In the genomic region with DNA sequence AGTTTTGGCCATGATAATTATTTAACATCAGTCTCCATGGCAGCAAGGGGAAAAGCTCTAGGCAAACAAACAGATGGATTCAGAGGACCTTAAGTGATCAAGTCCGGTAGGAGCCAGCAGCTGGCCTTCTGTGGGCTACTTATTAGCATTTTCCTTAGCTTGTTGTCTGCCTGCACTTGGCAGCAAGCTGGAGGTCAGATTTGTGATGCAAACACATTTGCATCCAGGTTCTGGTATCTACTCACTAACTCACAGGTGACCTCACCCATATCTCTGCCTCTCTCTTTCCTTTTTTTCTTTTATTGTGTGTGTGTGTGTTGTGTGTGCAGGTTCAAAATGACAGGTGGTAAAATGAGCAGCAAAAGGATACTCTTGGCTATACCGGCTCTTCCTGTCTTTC, we compare ENCODE assay signal across 9 cellular contexts. TPM values are rescaled to one million over a fixed set of nuclear protein-coding genes. Genes with fewer than 3 reads are reported as not detected.
DNase-seq lines count a peak whose midpoint lies in the region; ATAC-seq and TF ChIP-seq lines count a peak whose summit lies in the region.
"Had no signal": no experiment of that assay in that cellular context is flagged by ENCODE, and none has a peak within 500 bp of the region (broad histone marks: within the 10 kb centered on the region; RNA-seq: fewer than 3 reads in every experiment).

No MANE protein-coding gene starts in this region.

- DNase-seq in GM23338 (ENCODE audit: low spot score) (peak; percentile 71), RPMI7951 (ENCODE audit: low read depth) (peak; percentile 77), globus pallidus (ENCODE audit: low spot score) (peak; percentile 18), sigmoid colon (no peak)
- DNase-seq in activated T-helper 1 cell treated with anti-CD3 and anti-CD28 coated beads, Interleukin-12 subunit alpha, Interleukin-12 subunit beta, Interleukin-2, Interleukin-4 antibody, amounts not matched to agents 30 ng/mL and 10 ng/mL and 1 ng/mL, durations not matched to agents 14 hours and 24 hours and 36 hours (ENCODE audit: low spot score) = no peak
- no peak for DNase-seq in stimulated activated naive CD4-positive, alpha-beta T cell treated with Interleukin-2 at 50 U/mL for 16 hours (lab: John Stamatoyannopoulos, UW)

- peak overlapping the region; percentile 95 for H3K27ac Mint-ChIP-seq in GM23338
- no peak overlapping the region for H3K27ac Mint-ChIP-seq in activated T-helper 1 cell treated with anti-CD3 and anti-CD28 coated beads, Interleukin-12 subunit alpha, Interleukin-12 subunit beta, Interleukin-2, Interleukin-4 antibody, amounts not matched to agents 30 ng/mL and 10 ng/mL and 1 ng/mL, durations not matched to agents 14 hours and 24 hours and 36 hours
- H3K27ac Mint-ChIP-seq: activated naive CD4-positive, alpha-beta T cell treated with anti-CD3 and anti-CD28 coated beads, Interleukin-2, amount 50 U/mL, for 24 hours had no signal

- no peak for TF ChIP-seq POLR2A in sigmoid colon (IDR thresholded peaks at IDR 0.05)

- H3K4me3 Mint-ChIP-seq in GM23338 = peak overlapping the region; percentile 25
- H3K4me3 Mint-ChIP-seq in activated T-helper 1 cell treated with anti-CD3 and anti-CD28 coated beads, Interleukin-12 subunit alpha, Interleukin-12 subunit beta, Interleukin-2, Interleukin-4 antibody, amounts not matched to agents 30 ng/mL and 10 ng/mL and 1 ng/mL, durations not matched to agents 14 hours and 24 hours and 36 hours = no peak overlapping the region
- H3K4me3 Mint-ChIP-seq: activated naive CD4-positive, alpha-beta T cell treated with anti-CD3 and anti-CD28 coated beads, Interleukin-2, amount 50 U/mL, for 24 hours had no signal

- 10 to 49% methylated on average over 2 of the region's 2 CpGs for WGBS in sigmoid colon, 2 donors

- H3K36me3 ChIP-seq in GM23338 (ENCODE audit: insufficient read depth) (no peaks in the 10 kb centered on the region), sigmoid colon (no peaks in the 10 kb centered on the region)

- peaks cover 52% of the 10 kb centered on the region for H3K4me1 Mint-ChIP-seq in GM23338
- no peaks in the 10 kb centered on the region for H3K4me1 Mint-ChIP-seq in activated T-helper 1 cell treated with anti-CD3 and anti-CD28 coated beads, Interleukin-12 subunit alpha, Interleukin-12 subunit beta, Interleukin-2, Interleukin-4 antibody, amounts not matched to agents 30 ng/mL and 10 ng/mL and 1 ng/mL, durations not matched to agents 14 hours and 24 hours and 36 hours (ENCODE audit: low read depth)
- H3K4me1 Mint-ChIP-seq: activated naive CD4-positive, alpha-beta T cell treated with anti-CD3 and anti-CD28 coated beads, Interleukin-2, amount 50 U/mL, for 24 hours had no signal

- no peak for TF ChIP-seq EP300 in sigmoid colon (IDR thresholded peaks at IDR 0.05)

- TF ChIP-seq CTCF in GM23338 (conservative IDR thresholded peaks at IDR 0.05; ENCODE audit: low read depth in 2 of 2) (no peak), sigmoid colon (IDR thresholded peaks at IDR 0.05) (no peak)

- no peaks in the 10 kb centered on the region for H3K9me3 ChIP-seq in sigmoid colon

- no peaks in the 10 kb centered on the region for H3K9me2 ChIP-seq in GM23338 (ENCODE audit: insufficient read depth)

- H3K27me3 Mint-ChIP-seq in GM23338 (ENCODE audit: insufficient read depth, low read depth, poor library complexity) = no peaks in the 10 kb centered on the region
- no peaks in the 10 kb centered on the region for H3K27me3 Mint-ChIP-seq in activated T-helper 1 cell treated with anti-CD3 and anti-CD28 coated beads, Interleukin-12 subunit alpha, Interleukin-12 subunit beta, Interleukin-2, Interleukin-4 antibody, amounts not matched to agents 30 ng/mL and 10 ng/mL and 1 ng/mL, durations not matched to agents 14 hours and 24 hours and 36 hours (ENCODE audit: insufficient read depth)
- H3K27me3 Mint-ChIP-seq: activated naive CD4-positive, alpha-beta T cell treated with anti-CD3 and anti-CD28 coated beads, Interleukin-2, amount 50 U/mL, for 24 hours had no signal

- peaks cover 6% of the 10 kb centered on the region; the same call in 2 of the 3 replicates for H3K36me3 Mint-ChIP-seq in GM23338 (ENCODE audit: low read depth)
- no peaks in the 10 kb centered on the region for H3K36me3 Mint-ChIP-seq in activated T-helper 1 cell treated with anti-CD3 and anti-CD28 coated beads, Interleukin-12 subunit alpha, Interleukin-12 subunit beta, Interleukin-2, Interleukin-4 antibody, amounts not matched to agents 30 ng/mL and 10 ng/mL and 1 ng/mL, durations not matched to agents 14 hours and 24 hours and 36 hours (ENCODE audit: low read depth)
- H3K36me3 Mint-ChIP-seq: activated naive CD4-positive, alpha-beta T cell treated with anti-CD3 and anti-CD28 coated beads, Interleukin-2, amount 50 U/mL, for 24 hours had no signal

- H3K27ac ChIP-seq in GM23338 (ENCODE audit: low read depth) (peak overlapping the region; percentile 91), sigmoid colon (peak overlapping the region; percentile 52 to 68 (median 52))

- H2AFZ ChIP-seq in GM23338 = no peak overlapping the region

- H3K27me3 ChIP-seq in GM23338 (ENCODE audit: insufficient read depth) (no peaks in the 10 kb centered on the region), sigmoid colon (no peaks in the 10 kb centered on the region)

- no peaks in the 10 kb centered on the region for H4K20me1 ChIP-seq in GM23338 (replicated peaks; ENCODE audit: insufficient read depth)

- H3K4me3 ChIP-seq in GM23338 (0 out of 2 replicates have a peak overlapping the region, but pooled peaks have one; percentile 1), sigmoid colon (no peak overlapping the region)

- H3F3A ChIP-seq in GM23338 (replicated peaks; ENCODE audit: low read depth) = no peaks in the 10 kb centered on the region

- no peaks in the 10 kb centered on the region for H3K9me3 Mint-ChIP-seq in GM23338
- H3K9me3 Mint-ChIP-seq in activated T-helper 1 cell treated with anti-CD3 and anti-CD28 coated beads, Interleukin-12 subunit alpha, Interleukin-12 subunit beta, Interleukin-2, Interleukin-4 antibody, amounts not matched to agents 30 ng/mL and 10 ng/mL and 1 ng/mL, durations not matched to agents 14 hours and 24 hours and 36 hours = no peaks in the 10 kb centered on the region
- H3K9me3 Mint-ChIP-seq: activated naive CD4-positive, alpha-beta T cell treated with anti-CD3 and anti-CD28 coated beads, Interleukin-2, amount 50 U/mL, for 24 hours had no signal

- intact Hi-C loops in sigmoid colon (cut with DNase I) = no loop called here
- intact Hi-C loops in activated T-helper 1 cell treated with anti-CD3 and anti-CD28 coated beads, Interleukin-12 subunit alpha, Interleukin-12 subunit beta, Interleukin-2, Interleukin-4 antibody, amounts not matched to agents 30 ng/mL and 10 ng/mL and 1 ng/mL, durations not matched to agents 14 hours and 24 hours and 36 hours (cut with micrococcal nuclease) = no loop called here

- peak overlapping the region; percentile 50 for H3K4me2 ChIP-seq in GM23338

- H3K4me1 ChIP-seq in GM23338 (ENCODE audit: insufficient read depth) = peaks cover 34% of the 10 kb centered on the region
- peaks cover 0 to 15% (median 15%) of the 10 kb centered on the region in 4 donors for H3K4me1 ChIP-seq in sigmoid colon

- peaks cover 79% of the 10 kb centered on the region for H3K79me2 ChIP-seq in GM23338 (replicated peaks; ENCODE audit: insufficient read depth)

- ATAC-seq in GM23338 (peak; percentile 84), HG03196 (IDR thresholded peaks at IDR 0.05; ENCODE audit: unreplicated experiment) (no peak), GM18861 (IDR thresholded peaks at IDR 0.05; ENCODE audit: unreplicated experiment) (no peak)

RNA-seq across cellular contexts. Expression of a gene that starts 32.3 kb away (rescaled TPM):
- 32.2 and 35.7 TPM in 2 replicates for total RNA-seq in GM23338 (2014; rRNA removed; shearing (Covaris generic))
- polyA plus RNA-seq in GM23338 (2016; fragmentation: Nextera tagmentation; extraction: Ambion mirVana) (23.5 and 23.7 TPM in 2 replicates), sigmoid colon (10 to 100 TPM in 1 of 3 donors, 1 to 10 TPM in 2; 6.1 to 16.9 (median 9.0) TPM)
- total RNA-seq in RPMI7951 (2014; rRNA removed; shearing (Covaris generic)) = 9.4 and 11.4 TPM in 2 replicates
- total RNA-seq in sigmoid colon = 1 to 10 TPM; 4.2 to 6.6 (median 6.3) TPM
- 0.10 and 0.24 TPM in 2 replicates for total RNA-seq in activated T-helper 1 cell treated with anti-CD3 and anti-CD28 coated beads, Interleukin-12 subunit alpha, Interleukin-12 subunit beta, Interleukin-2, Interleukin-4 antibody, amounts not matched to agents 30 ng/mL and 10 ng/mL and 1 ng/mL, durations not matched to agents 14 hours and 24 hours and 36 hours

Comparison
In these comparisons a context has a peak if more than half of its experiments do, and no peak if none do; other contexts are left out.
1. DNase-seq: peak in GM23338 (single experiment), RPMI7951 (single experiment) and globus pallidus (single experiment); none in sigmoid colon (single experiment), activated T-helper 1 cell treated with anti-CD3 and anti-CD28 coated beads, Interleukin-12 subunit alpha, Interleukin-12 subunit beta, Interleukin-2, Interleukin-4 antibody, amounts not matched to agents 30 ng/mL and 10 ng/mL and 1 ng/mL, durations not matched to agents 14 hours and 24 hours and 36 hours (single experiment) and stimulated activated naive CD4-positive, alpha-beta T cell treated with Interleukin-2 at 50 U/mL for 16 hours (single experiment).